In the genomic region with DNA sequence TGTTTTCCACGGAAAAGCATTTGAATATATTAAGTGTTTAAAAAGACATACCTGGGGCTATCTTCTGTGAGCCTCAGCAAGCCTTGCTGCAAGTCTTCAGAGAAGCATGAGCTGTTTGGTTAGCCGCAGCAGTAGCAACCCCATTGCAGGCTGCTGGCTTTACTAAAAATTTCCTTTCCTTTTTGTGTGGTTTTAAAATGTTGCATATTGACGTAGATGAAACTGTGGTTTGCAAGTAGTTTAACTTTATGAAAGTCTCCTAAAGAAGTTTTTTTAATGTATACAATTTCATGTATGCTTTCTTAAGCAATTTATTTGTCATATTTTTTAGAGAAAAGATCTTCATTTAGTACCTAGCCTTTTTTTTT, we compare ENCODE assay signal across 8 cellular contexts. TPM values are rescaled to one million over a fixed set of nuclear protein-coding genes. Genes with fewer than 3 reads are reported as not detected.
A peak's percentile ranks its signal among the peaks of the same experiment; 100 is the strongest.
DNase-seq lines count a peak whose midpoint lies in the region; ATAC-seq and TF ChIP-seq lines count a peak whose summit lies in the region.

Gene GPR171, minus strand, starts transcription at position 164 of the 368 bp plus-strand sequence. CDS start 3,830 bp downstream, outside the sequence.

- in situ Hi-C loops in brain microvascular endothelial cell (cut with HindIII; ENCODE audit: low pct_ligation_motif_present, low sequenced_read_pairs): no loop called here

- H3K4me3 ChIP-seq in brain microvascular endothelial cell (ENCODE audit: low read depth, low read length) (no peak within 1 kb of the TSS), Karpas-422 (ENCODE audit: low read length) (no peak within 1 kb of the TSS)

- H3K27me3 ChIP-seq in brain microvascular endothelial cell (replicated peaks) (no peaks in the 10 kb centered on the region), Karpas-422 (ENCODE audit: low read length) (no peaks in the 10 kb centered on the region)

- ATAC-seq in GM19023 (IDR thresholded peaks at IDR 0.05; ENCODE audit: unreplicated experiment) (peak; percentile 92), HG03135 (IDR thresholded peaks at IDR 0.05; ENCODE audit: unreplicated experiment) (peak; percentile 75)

- no peaks in the 10 kb centered on the region for H3K27me3 Mint-ChIP-seq in progenitor cell of endocrine pancreas

- no peaks in the 10 kb centered on the region for H3K36me3 Mint-ChIP-seq in progenitor cell of endocrine pancreas (ENCODE audit: insufficient read depth)

- no peaks in the 10 kb centered on the region for H3K9me2 ChIP-seq in Karpas-422 (replicated peaks; ENCODE audit: insufficient read depth, low read length)

- H3K27ac ChIP-seq in brain microvascular endothelial cell: no peak within 1 kb of the TSS
- H3K27ac ChIP-seq in Karpas-422 (ENCODE audit: low read length): no peak within 1 kb of the TSS

- H3K9ac ChIP-seq in Karpas-422 (ENCODE audit: low read length): no peak within 1 kb of the TSS

- no peaks in the 10 kb centered on the region for H3K9me3 ChIP-seq in Karpas-422 (ENCODE audit: low read length)

- H3K79me2 ChIP-seq in Karpas-422 (ENCODE audit: low read length): no peaks in the 10 kb centered on the region

- H3K4me1 ChIP-seq in Karpas-422 (ENCODE audit: low read length): no peaks in the 10 kb centered on the region

- no peaks in the 10 kb centered on the region for H4K20me1 ChIP-seq in Karpas-422 (ENCODE audit: insufficient read depth, low read depth, low read length)

- no peaks in the 10 kb centered on the region for H3K36me3 ChIP-seq in brain microvascular endothelial cell (replicated peaks)
- H3K36me3 ChIP-seq in Karpas-422 (ENCODE audit: insufficient read depth, low read length): no peaks in the 10 kb centered on the region

- DNase-seq in activated T-cell treated with anti-CD3 and anti-CD28 coated beads for 24 hours (ENCODE audit: low read depth) (peak; percentile 62), progenitor cell of endocrine pancreas (ENCODE audit: low spot score, unreplicated experiment) (no peak), DMS79 treated with DMSO at 0.1 percent for 48 hours (lab: John Stamatoyannopoulos, UW) (no peak), brain microvascular endothelial cell (no peak), Karpas-422 (no peak)
- DNase-seq in stimulated activated CD4-positive, alpha-beta T cell treated with anti-CD3 and anti-CD28 coated beads, TNF-alpha, amount 100 ng/mL, for 24 hours (ENCODE audit: low read depth in 3 of 3): peak; percentile 35 to 54 (median 54)

- no peak within 1 kb of the TSS for H3K4me2 ChIP-seq in Karpas-422 (ENCODE audit: low read depth, low read length, poor library complexity, severe bottlenecking)

- TF ChIP-seq CTCF in progenitor cell of endocrine pancreas (IDR thresholded peaks at IDR 0.05; ENCODE audit: unreplicated experiment) (no peak), brain microvascular endothelial cell (IDR thresholded peaks at IDR 0.05; ENCODE audit: low read depth, low read length, missing control alignments) (no peak)

- no peaks in the 10 kb centered on the region for H3K9me3 Mint-ChIP-seq in progenitor cell of endocrine pancreas (ENCODE audit: low read depth)

- no peak within 1 kb of the TSS for H3K27ac Mint-ChIP-seq in progenitor cell of endocrine pancreas

- H2AFZ ChIP-seq in Karpas-422 (ENCODE audit: low read length): no peak within 1 kb of the TSS

- peaks cover 6% of the 10 kb centered on the region for H3K4me1 Mint-ChIP-seq in progenitor cell of endocrine pancreas (ENCODE audit: low read depth)

- H3K4me3 Mint-ChIP-seq in progenitor cell of endocrine pancreas (ENCODE audit: low read depth): no peak within 1 kb of the TSS

RNA-seq across cellular contexts. Expression of gene GPR171, which starts in this region (rescaled TPM):
- total RNA-seq in progenitor cell of endocrine pancreas: not detected in 2 replicates
- total RNA-seq in Karpas-422 (2014; rRNA removed; shearing (Covaris generic); ENCODE audit: low replicate concordance): not detected in 2 replicates

Comparison
In these comparisons a context has a peak if more than half of its experiments do, and no peak if none do; other contexts are left out.
1. DNase-seq: peak in activated T-cell treated with anti-CD3 and anti-CD28 coated beads for 24 hours (single experiment) and stimulated activated CD4-positive, alpha-beta T cell treated with anti-CD3 and anti-CD28 coated beads, TNF-alpha, amount 100 ng/mL, for 24 hours (3 of 3); none in progenitor cell of endocrine pancreas (single experiment), DMS79 treated with DMSO at 0.1 percent for 48 hours (single experiment), brain microvascular endothelial cell (single experiment) and Karpas-422 (single experiment).